Comparison of ENCODE assay signal across 1 cellular context in the genomic region with DNA sequence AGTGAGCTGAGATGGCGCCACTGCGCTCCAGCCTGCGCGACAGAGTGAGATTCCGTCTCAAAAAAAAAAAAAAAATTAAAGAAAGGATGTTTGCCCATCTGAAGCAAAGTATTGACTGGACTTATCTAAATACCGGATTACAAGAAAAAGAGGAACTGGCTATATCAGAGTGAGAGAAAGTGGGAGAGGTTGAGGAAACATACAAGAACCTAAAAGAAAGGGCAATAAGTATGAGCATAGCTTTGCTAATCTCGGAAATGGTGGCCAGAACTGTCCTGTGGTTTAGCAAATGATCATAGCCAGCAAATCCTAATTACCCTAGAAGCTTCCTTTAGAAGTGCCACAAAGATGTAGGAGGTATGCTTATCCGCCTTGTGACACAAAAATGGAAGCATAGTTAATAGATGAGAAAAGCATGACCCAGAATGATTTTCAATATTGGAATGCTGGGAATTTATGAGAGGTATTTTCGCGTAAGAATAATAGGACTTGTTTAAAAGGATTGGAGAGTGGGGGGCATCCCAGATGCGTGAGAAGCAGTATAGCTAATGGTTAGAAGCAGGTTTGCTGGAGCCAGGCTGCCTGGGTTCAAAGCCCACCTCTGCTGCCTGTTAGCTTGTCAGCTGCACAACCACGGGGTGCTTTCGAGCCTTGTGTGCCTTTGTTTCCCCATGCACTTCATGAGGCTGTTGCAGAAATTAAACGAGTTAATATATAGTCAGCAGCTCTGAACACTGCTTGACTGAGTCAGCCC.
TF ChIP-seq lines count a peak whose summit lies in the region.

No MANE protein-coding gene starts in this region.

TF ChIP-seq in GM23338, 12 proteins besides CTCF, POLR2A, EP300 and RAD21 (continued from another document):
- TF ChIP-seq, protein P1, sequence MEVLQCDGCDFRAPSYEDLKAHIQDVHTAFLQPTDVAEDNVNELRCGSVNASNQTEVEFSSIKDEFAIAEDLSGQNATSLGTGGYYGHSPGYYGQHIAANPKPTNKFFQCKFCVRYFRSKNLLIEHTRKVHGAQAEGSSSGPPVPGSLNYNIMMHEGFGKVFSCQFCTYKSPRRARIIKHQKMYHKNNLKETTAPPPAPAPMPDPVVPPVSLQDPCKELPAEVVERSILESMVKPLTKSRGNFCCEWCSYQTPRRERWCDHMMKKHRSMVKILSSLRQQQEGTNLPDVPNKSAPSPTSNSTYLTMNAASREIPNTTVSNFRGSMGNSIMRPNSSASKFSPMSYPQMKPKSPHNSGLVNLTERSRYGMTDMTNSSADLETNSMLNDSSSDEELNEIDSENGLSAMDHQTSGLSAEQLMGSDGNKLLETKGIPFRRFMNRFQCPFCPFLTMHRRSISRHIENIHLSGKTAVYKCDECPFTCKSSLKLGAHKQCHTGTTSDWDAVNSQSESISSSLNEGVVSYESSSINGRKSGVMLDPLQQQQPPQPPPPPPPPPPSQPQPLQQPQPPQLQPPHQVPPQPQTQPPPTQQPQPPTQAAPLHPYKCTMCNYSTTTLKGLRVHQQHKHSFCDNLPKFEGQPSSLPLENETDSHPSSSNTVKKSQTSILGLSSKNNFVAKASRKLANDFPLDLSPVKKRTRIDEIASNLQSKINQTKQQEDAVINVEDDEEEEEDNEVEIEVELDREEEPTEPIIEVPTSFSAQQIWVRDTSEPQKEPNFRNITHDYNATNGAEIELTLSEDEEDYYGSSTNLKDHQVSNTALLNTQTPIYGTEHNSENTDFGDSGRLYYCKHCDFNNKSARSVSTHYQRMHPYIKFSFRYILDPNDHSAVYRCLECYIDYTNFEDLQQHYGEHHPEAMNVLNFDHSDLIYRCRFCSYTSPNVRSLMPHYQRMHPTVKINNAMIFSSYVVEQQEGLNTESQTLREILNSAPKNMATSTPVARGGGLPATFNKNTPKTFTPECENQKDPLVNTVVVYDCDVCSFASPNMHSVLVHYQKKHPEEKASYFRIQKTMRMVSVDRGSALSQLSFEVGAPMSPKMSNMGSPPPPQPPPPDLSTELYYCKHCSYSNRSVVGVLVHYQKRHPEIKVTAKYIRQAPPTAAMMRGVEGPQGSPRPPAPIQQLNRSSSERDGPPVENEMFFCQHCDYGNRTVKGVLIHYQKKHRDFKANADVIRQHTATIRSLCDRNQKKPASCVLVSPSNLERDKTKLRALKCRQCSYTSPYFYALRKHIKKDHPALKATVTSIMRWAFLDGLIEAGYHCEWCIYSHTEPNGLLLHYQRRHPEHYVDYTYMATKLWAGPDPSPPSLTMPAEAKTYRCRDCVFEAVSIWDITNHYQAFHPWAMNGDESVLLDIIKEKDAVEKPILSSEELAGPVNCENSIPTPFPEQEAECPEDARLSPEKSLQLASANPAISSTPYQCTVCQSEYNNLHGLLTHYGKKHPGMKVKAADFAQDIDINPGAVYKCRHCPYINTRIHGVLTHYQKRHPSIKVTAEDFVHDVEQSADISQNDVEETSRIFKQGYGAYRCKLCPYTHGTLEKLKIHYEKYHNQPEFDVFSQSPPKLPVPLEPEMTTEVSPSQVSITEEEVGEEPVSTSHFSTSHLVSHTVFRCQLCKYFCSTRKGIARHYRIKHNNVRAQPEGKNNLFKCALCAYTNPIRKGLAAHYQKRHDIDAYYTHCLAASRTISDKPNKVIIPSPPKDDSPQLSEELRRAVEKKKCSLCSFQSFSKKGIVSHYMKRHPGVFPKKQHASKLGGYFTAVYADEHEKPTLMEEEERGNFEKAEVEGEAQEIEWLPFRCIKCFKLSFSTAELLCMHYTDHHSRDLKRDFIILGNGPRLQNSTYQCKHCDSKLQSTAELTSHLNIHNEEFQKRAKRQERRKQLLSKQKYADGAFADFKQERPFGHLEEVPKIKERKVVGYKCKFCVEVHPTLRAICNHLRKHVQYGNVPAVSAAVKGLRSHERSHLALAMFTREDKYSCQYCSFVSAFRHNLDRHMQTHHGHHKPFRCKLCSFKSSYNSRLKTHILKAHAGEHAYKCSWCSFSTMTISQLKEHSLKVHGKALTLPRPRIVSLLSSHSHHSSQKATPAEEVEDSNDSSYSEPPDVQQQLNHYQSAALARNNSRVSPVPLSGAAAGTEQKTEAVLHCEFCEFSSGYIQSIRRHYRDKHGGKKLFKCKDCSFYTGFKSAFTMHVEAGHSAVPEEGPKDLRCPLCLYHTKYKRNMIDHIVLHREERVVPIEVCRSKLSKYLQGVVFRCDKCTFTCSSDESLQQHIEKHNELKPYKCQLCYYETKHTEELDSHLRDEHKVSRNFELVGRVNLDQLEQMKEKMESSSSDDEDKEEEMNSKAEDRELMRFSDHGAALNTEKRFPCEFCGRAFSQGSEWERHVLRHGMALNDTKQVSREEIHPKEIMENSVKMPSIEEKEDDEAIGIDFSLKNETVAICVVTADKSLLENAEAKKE (CRISPR knock-in tag; IDR thresholded peaks at IDR 0.05), result no peak
- no peak for TF ChIP-seq ZNF331 (CRISPR knock-in tag; IDR thresholded peaks at IDR 0.05; ENCODE audit: low read depth)
- TF ChIP-seq, protein P2, sequence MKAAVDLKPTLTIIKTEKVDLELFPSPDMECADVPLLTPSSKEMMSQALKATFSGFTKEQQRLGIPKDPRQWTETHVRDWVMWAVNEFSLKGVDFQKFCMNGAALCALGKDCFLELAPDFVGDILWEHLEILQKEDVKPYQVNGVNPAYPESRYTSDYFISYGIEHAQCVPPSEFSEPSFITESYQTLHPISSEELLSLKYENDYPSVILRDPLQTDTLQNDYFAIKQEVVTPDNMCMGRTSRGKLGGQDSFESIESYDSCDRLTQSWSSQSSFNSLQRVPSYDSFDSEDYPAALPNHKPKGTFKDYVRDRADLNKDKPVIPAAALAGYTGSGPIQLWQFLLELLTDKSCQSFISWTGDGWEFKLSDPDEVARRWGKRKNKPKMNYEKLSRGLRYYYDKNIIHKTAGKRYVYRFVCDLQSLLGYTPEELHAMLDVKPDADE (IDR thresholded peaks at IDR 0.05), result no peak
TF ChIP-seq in GM23338: peak in this region for 0.
